In the genomic region with DNA sequence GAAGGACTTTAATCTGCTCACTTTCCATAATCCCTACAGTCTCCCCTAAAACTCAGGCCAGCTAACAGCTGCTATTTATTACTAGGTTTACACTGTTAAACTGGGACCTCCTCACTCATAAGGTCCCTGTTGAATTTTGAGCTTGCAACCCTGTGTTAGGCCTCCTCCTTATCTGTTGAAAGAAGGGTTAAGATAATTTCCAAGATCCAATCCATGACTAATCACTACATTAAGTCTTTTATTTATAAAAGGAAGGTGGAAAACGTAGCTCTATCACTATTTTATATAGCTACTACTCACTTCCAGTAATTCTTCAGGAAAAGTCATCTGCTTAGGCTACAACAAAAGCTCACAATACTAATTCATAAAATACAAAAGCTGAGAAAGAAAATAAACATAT, we compare ENCODE assay signal across 20 cellular contexts.
"Had no signal": no experiment of that assay in that cellular context is flagged by ENCODE, and none has a peak within 500 bp of the region (broad histone marks: within the 10 kb centered on the region; RNA-seq: fewer than 3 reads in every experiment).

No MANE protein-coding gene starts in this region.

- H3K27ac Mint-ChIP-seq: activated naive CD4-positive, alpha-beta T cell treated with anti-CD3 and anti-CD28 coated beads, Interleukin-2, amount 50 U/mL, for 72 hours; natural killer cell treated with Interleukin-12 subunit alpha and Interleukin-12 subunit beta and Interleukin-15 and Interleukin-18, amount 100 ng/mL, for 72 hours; T-helper 17 cell had no signal

- H3K27me3 ChIP-seq: brain microvascular endothelial cell, dorsolateral prefrontal cortex, left lung, right lobe of liver, upper lobe of left lung had no signal

- H3K4me3 ChIP-seq: dorsolateral prefrontal cortex, left lung, prostate gland, right lobe of liver, upper lobe of left lung had no signal

- H3K27me3 Mint-ChIP-seq: T-helper 17 cell had no signal

- FAIRE-seq: keratinocyte, TTC549 had no signal

- DNase-seq: activated effector memory CD4-positive, alpha-beta T cell treated with anti-CD3 and anti-CD28 coated beads, Interleukin-2, amount 50 U/mL, for 16 hours; activated T-cell treated with anti-CD3 and anti-CD28 coated beads, Interleukin-2, amount 50 U/mL, for 1 hour; amygdala; brain microvascular endothelial cell; cerebellar nuclear complex; dorsolateral prefrontal cortex; foreskin melanocyte; left lung; occipital lobe; right lobe of liver; stimulated activated CD4-positive, alpha-beta T cell treated with anti-CD3 and anti-CD28 coated beads, Interleukin-12 subunit alpha, Interleukin-12 subunit beta, amount 100 ng/mL, for 4 hours; stimulated activated naive CD4-positive, alpha-beta T cell treated with Interleukin-2 at 50 U/mL for 16 hours; T-helper 17 cell; upper lobe of left lung had no signal

- H3K4me1 Mint-ChIP-seq: T-helper 17 cell had no signal

- H3K36me3 Mint-ChIP-seq: activated naive CD4-positive, alpha-beta T cell treated with anti-CD3 and anti-CD28 coated beads, Interleukin-2, amount 50 U/mL, for 72 hours; natural killer cell treated with Interleukin-12 subunit alpha and Interleukin-12 subunit beta and Interleukin-15 and Interleukin-18, amount 100 ng/mL, for 72 hours had no signal

- H3K4me3 Mint-ChIP-seq: natural killer cell treated with Interleukin-12 subunit alpha and Interleukin-12 subunit beta and Interleukin-15 and Interleukin-18, amount 100 ng/mL, for 72 hours; T-helper 17 cell had no signal

- H3K36me3 ChIP-seq: brain microvascular endothelial cell, prostate gland, upper lobe of left lung had no signal

- ATAC-seq: activated naive CD4-positive, alpha-beta T cell treated with anti-CD3 and anti-CD28 coated beads, Interleukin-2, amount 50 U/mL, for 72 hours; esophagus mucosa; left lung; natural killer cell treated with Interleukin-12 subunit alpha and Interleukin-12 subunit beta and Interleukin-15 and Interleukin-18, amount 100 ng/mL, for 72 hours; right lobe of liver; T-helper 17 cell had no signal

- H3K9me3 Mint-ChIP-seq: activated naive CD4-positive, alpha-beta T cell treated with anti-CD3 and anti-CD28 coated beads, Interleukin-2, amount 50 U/mL, for 72 hours; natural killer cell treated with Interleukin-12 subunit alpha and Interleukin-12 subunit beta and Interleukin-15 and Interleukin-18, amount 100 ng/mL, for 72 hours had no signal

- H3K4me1 ChIP-seq: left lung, prostate gland, upper lobe of left lung had no signal

- H3K27ac ChIP-seq: brain microvascular endothelial cell, dorsolateral prefrontal cortex, left lung, prostate gland, right lobe of liver, upper lobe of left lung had no signal

- H3K9me3 ChIP-seq: left lung, prostate gland, right lobe of liver, upper lobe of left lung had no signal
